In genomic region chr11:43691332-43691731, GRCh38 we compare ENCODE assay signal across 18 cellular contexts.
"Had no signal": no experiment of that assay in that cellular context is flagged by ENCODE, and none has a peak within 500 bp of the region (broad histone marks: within the 10 kb centered on the region; RNA-seq: fewer than 3 reads in every experiment).

No MANE protein-coding gene starts in this region.

- H3K27me3 Mint-ChIP-seq: activated B cell treated with CpG ODN at 0.5 μM for 24 hours; activated CD4-positive, alpha-beta T cell treated with anti-CD3 and anti-CD28 coated beads, Interleukin-2, amount 10 ng/mL, durations not matched to agents 24 days and 14 days; activated naive CD8-positive, alpha-beta T cell; activated T-cell treated with anti-CD3 and anti-CD28 coated beads, Interleukin-2, amount 50 U/mL, for 24 hours; dendritic cell treated with granulocyte-macrophage colony-stimulating factor and Interleukin-4, amounts not matched to agents 40 ng/mL and 50 ng/mL, for 4 days; effector memory CD8-positive, alpha-beta T cell had no signal

- H2AFZ ChIP-seq: parathyroid adenoma had no signal

- DNase-seq: activated B cell treated with CpG ODN at 0.5 μM for 24 hours; activated CD4-positive, alpha-beta T cell treated with anti-CD3 and anti-CD28 coated beads, Interleukin-2, amount 10 ng/mL, durations not matched to agents 24 days and 14 days; activated gamma-delta T cell; activated T-cell treated with anti-CD3 and anti-CD28 coated beads, Interleukin-2, amount 50 U/mL, for 24 hours; amygdala; brain microvascular endothelial cell; cerebellar nuclear complex; effector memory CD8-positive, alpha-beta T cell; hypothalamus; midbrain; stimulated activated CD4-positive, alpha-beta T cell treated with anti-CD3 and anti-CD28 coated beads, Interleukin-4, amount 100 ng/mL, for 1 hour; stimulated activated CD8-positive, alpha-beta memory T cell treated with anti-CD3 and anti-CD28 coated beads, Interleukin-4, amount 100 ng/mL, for 48 hours; stimulated activated naive CD8-positive, alpha-beta T cell treated with anti-CD3 and anti-CD28 coated beads, Interleukin-15, Interleukin-2, amounts not matched to agents 100 U/mL and 50 U/mL, for 24 hours had no signal

- H3K4me3 ChIP-seq: lung, suprapubic skin had no signal

- H3K9me3 Mint-ChIP-seq: activated B cell treated with CpG ODN at 0.5 μM for 24 hours; activated CD4-positive, alpha-beta T cell treated with anti-CD3 and anti-CD28 coated beads, Interleukin-2, amount 10 ng/mL, durations not matched to agents 24 days and 14 days; activated T-cell treated with anti-CD3 and anti-CD28 coated beads, Interleukin-2, amount 50 U/mL, for 24 hours; dendritic cell treated with granulocyte-macrophage colony-stimulating factor and Interleukin-4, amounts not matched to agents 40 ng/mL and 50 ng/mL, for 4 days; effector memory CD8-positive, alpha-beta T cell had no signal

- ATAC-seq: effector memory CD8-positive, alpha-beta T cell; stimulated activated naive CD8-positive, alpha-beta T cell treated with anti-CD3 and anti-CD28 coated beads, Interleukin-15, Interleukin-2, amounts not matched to agents 100 U/mL and 50 U/mL, for 24 hours had no signal

- H3K9me3 ChIP-seq: suprapubic skin had no signal

- H3K27me3 ChIP-seq: brain microvascular endothelial cell, suprapubic skin had no signal

- H3K27ac ChIP-seq: brain microvascular endothelial cell, parathyroid adenoma, suprapubic skin had no signal

- H3K9ac ChIP-seq: parathyroid adenoma had no signal

- H3K4me3 Mint-ChIP-seq: activated B cell treated with CpG ODN at 0.5 μM for 24 hours; activated CD4-positive, alpha-beta T cell treated with anti-CD3 and anti-CD28 coated beads, Interleukin-2, amount 10 ng/mL, durations not matched to agents 24 days and 14 days; activated naive CD8-positive, alpha-beta T cell; activated T-cell treated with anti-CD3 and anti-CD28 coated beads, Interleukin-2, amount 50 U/mL, for 24 hours; dendritic cell treated with granulocyte-macrophage colony-stimulating factor and Interleukin-4, amounts not matched to agents 40 ng/mL and 50 ng/mL, for 4 days; effector memory CD8-positive, alpha-beta T cell had no signal

- H3K27ac Mint-ChIP-seq: activated B cell treated with CpG ODN at 0.5 μM for 24 hours; activated CD4-positive, alpha-beta T cell treated with anti-CD3 and anti-CD28 coated beads, Interleukin-2, amount 10 ng/mL, durations not matched to agents 24 days and 14 days; activated naive CD8-positive, alpha-beta T cell; activated T-cell treated with anti-CD3 and anti-CD28 coated beads, Interleukin-2, amount 50 U/mL, for 24 hours; dendritic cell treated with granulocyte-macrophage colony-stimulating factor and Interleukin-4, amounts not matched to agents 40 ng/mL and 50 ng/mL, for 4 days; effector memory CD8-positive, alpha-beta T cell had no signal

- H3K36me3 ChIP-seq: suprapubic skin had no signal
